In genomic region chr14:68379510-68380303, GRCh38 we compare ENCODE assay signal across 10 cellular contexts.
DNase-seq lines count a peak whose midpoint lies in the region; ATAC-seq and TF ChIP-seq lines count a peak whose summit lies in the region.
"Had no signal": no experiment of that assay in that cellular context is flagged by ENCODE, and none has a peak within 500 bp of the region (broad histone marks: within the 10 kb centered on the region; RNA-seq: fewer than 3 reads in every experiment).

No MANE protein-coding gene starts in this region.

- H3K4me2 ChIP-seq in OCI-LY1 (ENCODE audit: low read length), result no peak overlapping the region

- DNase-seq in activated CD4-positive, CD25-positive, alpha-beta regulatory T cell treated with anti-CD3 and anti-CD28 coated beads, Interleukin-2, amount 50 U/mL, for 72 hours, result no peak
- DNase-seq in endothelial cell (ENCODE audit: low spot score) (no peak), SIG-M5 treated with dmso at 0.1 percent for 504 hours (lab: John Stamatoyannopoulos, UW; ENCODE audit: unreplicated experiment) (no peak), NCI-H2171 (lab: John Stamatoyannopoulos, UW) (no peak)
- DNase-seq: caudate nucleus, T1000 had no signal

- no peaks in the 10 kb centered on the region for H3K36me3 Mint-ChIP-seq in endothelial cell (ENCODE audit: low read depth, unreplicated experiment)
- peaks cover 5% of the 10 kb centered on the region for H3K36me3 Mint-ChIP-seq in stimulated activated memory B cell treated with anti-CD40 and anti-IgM and Interleukin-4, amounts not matched to agents 10 μg/mL and 1 μg/mL and 100 μg/mL, for 72 hours

- ATAC-seq in activated CD4-positive, CD25-positive, alpha-beta regulatory T cell treated with anti-CD3 and anti-CD28 coated beads, Interleukin-2, amount 50 U/mL, for 24 hours, result peak; percentile 57 to 77
- no peak for ATAC-seq in stimulated activated memory B cell treated with anti-CD40 and anti-IgM and Interleukin-4, amounts not matched to agents 10 μg/mL and 1 μg/mL and 100 μg/mL, for 72 hours
- ATAC-seq in HG03097 (IDR thresholded peaks at IDR 0.05; ENCODE audit: low FRiP score, unreplicated experiment), result no peak

- no peak overlapping the region for H2AFZ ChIP-seq in OCI-LY1 (ENCODE audit: low read length)

- peak overlapping the region; percentile 71 for H3K27ac ChIP-seq in OCI-LY1 (ENCODE audit: low read depth, low read length, poor library complexity, severe bottlenecking)

- H3F3A ChIP-seq in OCI-LY1 (ENCODE audit: insufficient read depth, low read length), result no peaks in the 10 kb centered on the region

- H3K36me3 ChIP-seq in OCI-LY1 (ENCODE audit: insufficient read depth, low read length), result no peaks in the 10 kb centered on the region

- H3K27ac Mint-ChIP-seq in endothelial cell (ENCODE audit: unreplicated experiment), result peak overlapping the region; percentile 28
- H3K27ac Mint-ChIP-seq in stimulated activated memory B cell treated with anti-CD40 and anti-IgM and Interleukin-4, amounts not matched to agents 10 μg/mL and 1 μg/mL and 100 μg/mL, for 72 hours, result peak overlapping the region; percentile 56

- H3K27me3 ChIP-seq in OCI-LY1 (ENCODE audit: insufficient read depth, low read length), result no peaks in the 10 kb centered on the region

- no peaks in the 10 kb centered on the region for H3K9me2 ChIP-seq in OCI-LY1 (ENCODE audit: low read depth, low read length)

- H3K9ac ChIP-seq in OCI-LY1 (ENCODE audit: low read length), result no peak overlapping the region

- H3K27me3 Mint-ChIP-seq in endothelial cell (ENCODE audit: unreplicated experiment), result peaks cover 4% of the 10 kb centered on the region
- no peaks in the 10 kb centered on the region for H3K27me3 Mint-ChIP-seq in stimulated activated memory B cell treated with anti-CD40 and anti-IgM and Interleukin-4, amounts not matched to agents 10 μg/mL and 1 μg/mL and 100 μg/mL, for 72 hours

- H3K9me3 ChIP-seq in OCI-LY1 (ENCODE audit: low read length), result no peaks in the 10 kb centered on the region

- no peak overlapping the region for H3K4me3 ChIP-seq in OCI-LY1 (ENCODE audit: low read depth, low read length, poor library complexity, severe bottlenecking)

- H4K20me1 ChIP-seq in OCI-LY1 (ENCODE audit: insufficient read depth, low read length), result no peaks in the 10 kb centered on the region

- no peaks in the 10 kb centered on the region for H3K9me3 Mint-ChIP-seq in endothelial cell (ENCODE audit: unreplicated experiment)
- H3K9me3 Mint-ChIP-seq in stimulated activated memory B cell treated with anti-CD40 and anti-IgM and Interleukin-4, amounts not matched to agents 10 μg/mL and 1 μg/mL and 100 μg/mL, for 72 hours, result no peaks in the 10 kb centered on the region

- no peak overlapping the region for H3K4me3 Mint-ChIP-seq in endothelial cell (ENCODE audit: unreplicated experiment)
- H3K4me3 Mint-ChIP-seq in stimulated activated memory B cell treated with anti-CD40 and anti-IgM and Interleukin-4, amounts not matched to agents 10 μg/mL and 1 μg/mL and 100 μg/mL, for 72 hours, result no peak overlapping the region

- peaks cover 53% of the 10 kb centered on the region for H3K4me1 Mint-ChIP-seq in endothelial cell (ENCODE audit: unreplicated experiment)
- peaks cover 62% of the 10 kb centered on the region for H3K4me1 Mint-ChIP-seq in stimulated activated memory B cell treated with anti-CD40 and anti-IgM and Interleukin-4, amounts not matched to agents 10 μg/mL and 1 μg/mL and 100 μg/mL, for 72 hours

- H3K79me2 ChIP-seq in OCI-LY1 (ENCODE audit: insufficient read depth, low read length), result no peaks in the 10 kb centered on the region

- peaks cover 51% of the 10 kb centered on the region for H3K4me1 ChIP-seq in OCI-LY1 (ENCODE audit: insufficient read depth, low read length, severe bottlenecking)

- TF ChIP-seq CTCF in OCI-LY1 (IDR thresholded peaks at IDR 0.05; ENCODE audit: low read length) (no peak), endothelial cell (IDR thresholded peaks at IDR 0.05; ENCODE audit: unreplicated experiment) (no peak)

Comparison
In these comparisons a context has a peak if more than half of its experiments do, and no peak if none do; other contexts are left out.
1. ATAC-seq: peak in activated CD4-positive, CD25-positive, alpha-beta regulatory T cell treated with anti-CD3 and anti-CD28 coated beads, Interleukin-2, amount 50 U/mL, for 24 hours (2 of 2); none in stimulated activated memory B cell treated with anti-CD40 and anti-IgM and Interleukin-4, amounts not matched to agents 10 μg/mL and 1 μg/mL and 100 μg/mL, for 72 hours (single experiment) and HG03097 (single experiment).